In genomic region chr6:117907600-117908245, GRCh38 we compare ENCODE assay signal across 9 cellular contexts. TPM values are rescaled to one million over a fixed set of nuclear protein-coding genes. Genes with fewer than 3 reads are reported as not detected.
A peak's percentile ranks its signal among the peaks of the same experiment; 100 is the strongest.
DNase-seq lines count a peak whose midpoint lies in the region; ATAC-seq, FAIRE-seq and TF ChIP-seq lines count a peak whose summit lies in the region.
"Had no signal": no experiment of that assay in that cellular context is flagged by ENCODE, and none has a peak within 500 bp of the region (broad histone marks: within the 10 kb centered on the region; RNA-seq: fewer than 3 reads in every experiment).

No MANE protein-coding gene starts in this region.

- H4K8ac ChIP-seq in neuronal stem cell (ENCODE audit: low read depth, low read length), result no peak overlapping the region

- peak overlapping the region; percentile 53 for H2BK5ac ChIP-seq in neuronal stem cell (ENCODE audit: low read length)

- H2AK5ac ChIP-seq in neuronal stem cell (ENCODE audit: low read depth, low read length), result peak overlapping the region; percentile 46

- H2BK120ac ChIP-seq in neuronal stem cell (ENCODE audit: low read depth, low read length), result no peak overlapping the region

- H3K4me2 ChIP-seq in neuronal stem cell (ENCODE audit: insufficient read depth, low read length, poor library complexity, severe bottlenecking), result peak overlapping the region; percentile 93

- H3K14ac ChIP-seq in neuronal stem cell (ENCODE audit: low read length), result peak overlapping the region; percentile 71

- H2AFZ ChIP-seq in neuronal stem cell (ENCODE audit: low read length), result peak overlapping the region; percentile 97

- peak overlapping the region; percentile 30 for H3K4me3 ChIP-seq in epithelial cell of proximal tubule (ENCODE audit: low read depth, low read length)
- H3K4me3 ChIP-seq in neuronal stem cell (ENCODE audit: low read length in 2 of 2), result peak overlapping the region; percentile 91 to 99

- WGBS in neuronal stem cell (ENCODE audit: extremely low coverage in 2 of 2, insufficient read length in 2 of 2, insufficient replicate concordance in 1 of 2), 2 donors, result no CpG with 5 or more reads among the region's 82 CpGs

- H4K91ac ChIP-seq in neuronal stem cell (ENCODE audit: low read depth, low read length, poor library complexity), result no peak overlapping the region

- no peak overlapping the region for H2BK12ac ChIP-seq in neuronal stem cell (ENCODE audit: low read length)

- no peak for FAIRE-seq in HTR-8/SVneo (lab: Jason Lieb, UNC)

- H3K4me1 ChIP-seq in neuronal stem cell (ENCODE audit: control insufficient read depth in 2 of 2, insufficient read depth in 1 of 2, low read depth in 1 of 2, low read length in 2 of 2), result peaks cover 0 to 4% of the 10 kb centered on the region in 2 donors

- H3K9me3 ChIP-seq in neuronal stem cell (replicated peaks in 1 of 2; ENCODE audit: control insufficient read depth in 2 of 2, insufficient read depth in 1 of 2, low read depth in 1 of 2, low read length in 2 of 2), result no peaks in the 10 kb centered on the region

- H3K9ac ChIP-seq in neuronal stem cell (ENCODE audit: low read depth, low read length, poor library complexity), result peak overlapping the region; percentile 97

- no peaks in the 10 kb centered on the region for H3K36me3 ChIP-seq in neuronal stem cell (replicated peaks in 1 of 2; ENCODE audit: control insufficient read depth in 2 of 2, insufficient read depth in 2 of 2, low read length in 2 of 2)

- ATAC-seq in GM21528 (IDR thresholded peaks at IDR 0.05; ENCODE audit: low FRiP score, unreplicated experiment) (peak; percentile 23), GM18868 (IDR thresholded peaks at IDR 0.05; ENCODE audit: unreplicated experiment) (no peak)

- peak; percentile 74 for DNase-seq in DMS53 (lab: John Stamatoyannopoulos, UW)
- peak; percentile 52 for DNase-seq in NCI-H345 (lab: John Stamatoyannopoulos, UW)
- DNase-seq in epithelial cell of proximal tubule (ENCODE audit: low read depth), result no peak
- peak; percentile 48 for DNase-seq in neuronal stem cell (ENCODE audit: low spot score)
- DNase-seq in HTR-8/SVneo (ENCODE audit: insufficient read length, low spot score), result no peak
- DNase-seq in HT-29 (ENCODE audit: low spot score), result no peak

- H3K4ac ChIP-seq in neuronal stem cell (ENCODE audit: low read length), result peak overlapping the region; percentile 84

- peak overlapping the region; percentile 81 for H2BK15ac ChIP-seq in neuronal stem cell (ENCODE audit: low read length)

- H3K79me1 ChIP-seq in neuronal stem cell (ENCODE audit: low read depth, low read length), result no peaks in the 10 kb centered on the region

- H3K23ac ChIP-seq in neuronal stem cell (ENCODE audit: low read depth, low read length, poor library complexity), result no peak overlapping the region

- H3K27ac ChIP-seq in neuronal stem cell (replicated peaks; ENCODE audit: low read length), result peak overlapping the region; percentile 67
- H3K27ac ChIP-seq: epithelial cell of prostate had no signal

- H3K27me3 ChIP-seq in neuronal stem cell (ENCODE audit: control insufficient read depth in 3 of 3, insufficient read depth in 3 of 3, low read depth in 1 of 3, low read length in 3 of 3), result peaks cover 0 to 3% (median 0%) of the 10 kb centered on the region in 3 experiments

- no peak for TF ChIP-seq CTCF in epithelial cell of proximal tubule (conservative IDR thresholded peaks at IDR 0.05; ENCODE audit: low read depth, low read length)

- peak overlapping the region; percentile 97 for H3K18ac ChIP-seq in neuronal stem cell (ENCODE audit: low read length)

RNA-seq across cellular contexts. Expression of gene SLC35F1, which starts 0.7 kb away (rescaled TPM):
- 0.43 TPM in 1 of 2 replicates, not detected in the other for total RNA-seq in epithelial cell of proximal tubule
- polyA plus RNA-seq in neuronal stem cell (2013, experiment 1 of 2), result 13.4 TPM
- polyA plus RNA-seq in neuronal stem cell (2013, experiment 2 of 2), result 14.2 TPM
- total RNA-seq in HT-29 (2014; rRNA removed; shearing (Covaris generic)), result not detected in 2 replicates

Comparison
In these comparisons a context has a peak if more than half of its experiments do, and no peak if none do; other contexts are left out.
1. DNase-seq: peak in DMS53 (single experiment), NCI-H345 (single experiment) and neuronal stem cell (single experiment); none in epithelial cell of proximal tubule (single experiment), HTR-8/SVneo (single experiment) and HT-29 (single experiment).